ENCODE assay signal across 16 cellular contexts in genomic region chrX:116198810-116199209, GRCh38. TPM values are rescaled to one million over a fixed set of nuclear protein-coding genes. Genes with fewer than 3 reads are reported as not detected.
DNase-seq lines count a peak whose midpoint lies in the region; ATAC-seq, FAIRE-seq and TF ChIP-seq lines count a peak whose summit lies in the region.
"Had no signal": no experiment of that assay in that cellular context is flagged by ENCODE, and none has a peak within 500 bp of the region (broad histone marks: within the 10 kb centered on the region; RNA-seq: fewer than 3 reads in every experiment).

No MANE protein-coding gene starts in this region.

- no peak for FAIRE-seq in GM12891 (lab: Jason Lieb, UNC)

- TF ChIP-seq CTCF in nephron progenitor cell (IDR thresholded peaks at IDR 0.05), result peak; percentile 24

- TF ChIP-seq POLR2A in GM12891 (IDR thresholded peaks at IDR 0.05; ENCODE audit: low read depth, low read length), result no peak

- no peak overlapping the region for H3K4me3 Mint-ChIP-seq in nephron progenitor cell
- H3K4me3 Mint-ChIP-seq: effector memory CD8-positive, alpha-beta T cell; stimulated activated naive CD8-positive, alpha-beta T cell treated with anti-CD3 and anti-CD28 coated beads, Interleukin-15, Interleukin-2, amounts not matched to agents 100 ng/mL and 50 ng/mL, for 24 hours had no signal

- no peaks in the 10 kb centered on the region for H3K4me1 Mint-ChIP-seq in nephron progenitor cell

- peaks cover 12% of the 10 kb centered on the region for H3K9me3 Mint-ChIP-seq in nephron progenitor cell
- H3K9me3 Mint-ChIP-seq: stimulated activated naive CD8-positive, alpha-beta T cell treated with anti-CD3 and anti-CD28 coated beads, Interleukin-15, Interleukin-2, amounts not matched to agents 100 ng/mL and 50 ng/mL, for 24 hours had no signal

- no peak overlapping the region for H3K27ac Mint-ChIP-seq in nephron progenitor cell
- H3K27ac Mint-ChIP-seq: effector memory CD8-positive, alpha-beta T cell; stimulated activated naive CD8-positive, alpha-beta T cell treated with anti-CD3 and anti-CD28 coated beads, Interleukin-15, Interleukin-2, amounts not matched to agents 100 ng/mL and 50 ng/mL, for 24 hours had no signal

- peak; percentile 60 for ATAC-seq in SK-N-SH treated with all-trans-retinoic acid at 6 μM for 48 hours
- ATAC-seq in GM18520 (IDR thresholded peaks at IDR 0.05; ENCODE audit: unreplicated experiment), result no peak
- no peak for ATAC-seq in HG03565 (IDR thresholded peaks at IDR 0.05; ENCODE audit: unreplicated experiment)
- ATAC-seq: effector memory CD8-positive, alpha-beta T cell; HCT116 had no signal

- H3K36me3 Mint-ChIP-seq in nephron progenitor cell (ENCODE audit: low read depth), result no peaks in the 10 kb centered on the region

- DNase-seq in NCI-H146 (lab: John Stamatoyannopoulos, UW), result peak; percentile 4
- no peak for DNase-seq in NCI-H146 treated with DMSO at 0.1 percent for 48 hours (lab: John Stamatoyannopoulos, UW; ENCODE audit: unreplicated experiment)
- peak; percentile 30 for DNase-seq in HT-29 (ENCODE audit: low spot score)
- DNase-seq in nephron progenitor cell, result no peak
- no peak for DNase-seq in GM12891 (ENCODE audit: insufficient read length, low spot score)
- DNase-seq: effector memory CD8-positive, alpha-beta T cell; mesenchymal stem cell; posterior cingulate gyrus; stimulated activated CD4-positive, alpha-beta T cell treated with anti-CD3 and anti-CD28 coated beads, Interleukin-2, amount 100 ng/mL, for 24 hours had no signal

- H3K27me3 Mint-ChIP-seq in nephron progenitor cell (ENCODE audit: low read depth, poor library complexity), result no peaks in the 10 kb centered on the region
- H3K27me3 Mint-ChIP-seq: effector memory CD8-positive, alpha-beta T cell; stimulated activated naive CD8-positive, alpha-beta T cell treated with anti-CD3 and anti-CD28 coated beads, Interleukin-15, Interleukin-2, amounts not matched to agents 100 ng/mL and 50 ng/mL, for 24 hours had no signal

TF ChIP-seq in SK-N-SH treated with all-trans-retinoic acid at 6 μM for 48 hours, 23 proteins besides CTCF, POLR2A, EP300 and RAD21:
- TF ChIP-seq ZNF565 (CRISPR knock-in tag; conservative IDR thresholded peaks at IDR 0.05; ENCODE audit: low read depth) (no peak), ISL1 (CRISPR knock-in tag; IDR thresholded peaks at IDR 0.05) (no peak), ARNTL (CRISPR knock-in tag; IDR thresholded peaks at IDR 0.05; ENCODE audit: borderline replicate concordance, low read depth) (no peak), GLIS3 (CRISPR knock-in tag; IDR thresholded peaks at IDR 0.05) (no peak), CREB5 (CRISPR knock-in tag; IDR thresholded peaks at IDR 0.05; ENCODE audit: low read depth) (no peak), ZNF8 (CRISPR knock-in tag; IDR thresholded peaks at IDR 0.05) (no peak), TSHZ2 (CRISPR knock-in tag; IDR thresholded peaks at IDR 0.05) (no peak), ZFP3 (CRISPR knock-in tag; IDR thresholded peaks at IDR 0.05) (no peak), SNAI2 (CRISPR knock-in tag; IDR thresholded peaks at IDR 0.05) (no peak), ZC3H10 (CRISPR knock-in tag; IDR thresholded peaks at IDR 0.05) (no peak), TCF4 (CRISPR knock-in tag; IDR thresholded peaks at IDR 0.05; ENCODE audit: borderline replicate concordance) (no peak), BACH2 (CRISPR knock-in tag; IDR thresholded peaks at IDR 0.05; ENCODE audit: borderline replicate concordance) (no peak), TOX (CRISPR knock-in tag; IDR thresholded peaks at IDR 0.05; ENCODE audit: borderline replicate concordance) (no peak)

TF ChIP-seq in GM12891, 5 proteins besides CTCF, POLR2A, EP300 and RAD21:
- TF ChIP-seq PAX5 (IDR thresholded peaks at IDR 0.05; ENCODE audit: insufficient read depth, low read length, severe bottlenecking) (no peak), POLR2AphosphoS5 (IDR thresholded peaks at IDR 0.05; ENCODE audit: low read depth, low read length) (no peak), POU2F2 (IDR thresholded peaks at IDR 0.05; ENCODE audit: low read depth, low read length) (no peak), TAF1 (IDR thresholded peaks at IDR 0.05; ENCODE audit: low read depth, low read length) (no peak), SPI1 (IDR thresholded peaks at IDR 0.05; ENCODE audit: low read depth, low read length) (no peak)

RNA-seq across cellular contexts. Expression of gene AGTR2, which starts 28.3 kb away (rescaled TPM):
- not detected in 2 replicates for total RNA-seq in HT-29 (2014; rRNA removed; shearing (Covaris generic))
- polyA plus RNA-seq in GM12891 (2012; ENCODE audit: low read depth, missing spikeins), result not detected
- total RNA-seq: LHCN-M2 had no signal
- polyA plus RNA-seq: hepatocyte had no signal

Comparison
In these comparisons a context has a peak if more than half of its experiments do, and no peak if none do; other contexts are left out.
1. DNase-seq: peak in NCI-H146 (single experiment) and HT-29 (single experiment); none in NCI-H146 treated with DMSO at 0.1 percent for 48 hours (single experiment), nephron progenitor cell (single experiment) and GM12891 (single experiment).